Comparison of ENCODE assay signal across 23 cellular contexts in the genomic region with DNA sequence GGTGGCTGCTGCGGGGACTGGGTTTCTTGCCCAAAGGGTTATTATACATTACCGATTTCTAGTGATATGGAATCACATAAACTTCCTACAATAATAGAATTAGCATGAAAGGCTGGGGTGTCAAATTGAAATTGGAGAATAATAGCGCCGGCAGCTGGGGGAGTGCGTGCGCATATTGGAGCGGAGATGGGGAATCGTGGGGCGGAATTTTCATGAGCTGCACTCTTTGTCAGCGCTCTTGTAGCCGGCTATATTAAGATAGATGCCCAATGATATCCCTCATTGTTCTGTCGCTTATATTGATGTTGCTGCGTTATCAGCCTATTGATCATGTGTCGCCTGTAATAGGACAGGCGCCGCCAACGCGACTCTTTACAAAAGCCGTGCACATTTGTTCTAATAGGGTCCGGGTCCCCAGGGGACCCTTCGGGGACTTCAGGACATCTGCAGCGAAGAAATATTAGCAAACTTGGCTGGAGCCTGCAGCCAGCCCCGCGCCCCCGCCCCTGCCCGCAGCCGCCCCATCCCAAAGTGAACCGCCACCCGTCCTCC. TPM values are rescaled to one million over a fixed set of nuclear protein-coding genes. Genes with fewer than 3 reads are reported as not detected.
A peak's percentile ranks its signal among the peaks of the same experiment; 100 is the strongest.
DNase-seq lines count a peak whose midpoint lies in the region; ATAC-seq, FAIRE-seq and TF ChIP-seq lines count a peak whose summit lies in the region.
"Had no signal": no experiment of that assay in that cellular context is flagged by ENCODE, and none has a peak within 500 bp of the region (broad histone marks: within the 10 kb centered on the region; RNA-seq: fewer than 3 reads in every experiment).

No MANE protein-coding gene starts in this region.

- H3K36me3 ChIP-seq in astrocyte (ENCODE audit: insufficient read depth, low read length) = no peaks in the 10 kb centered on the region

- no peaks in the 10 kb centered on the region for H3K9me3 Mint-ChIP-seq in activated T-cell treated with anti-CD3 and anti-CD28 coated beads, Interleukin-2, amount 50 U/mL, for 4 hours
- H3K9me3 Mint-ChIP-seq in IgD-negative memory B cell (peaks cover 0 to 6% (median 0%) of the 10 kb centered on the region in 3 donors), astrocyte (ENCODE audit: unreplicated experiment) (peaks cover 26% of the 10 kb centered on the region), nephron progenitor cell (no peaks in the 10 kb centered on the region)
- H3K9me3 Mint-ChIP-seq: effector memory CD8-positive, alpha-beta T cell had no signal

- peaks cover 58% of the 10 kb centered on the region for H3K27me3 Mint-ChIP-seq in activated T-cell treated with anti-CD3 and anti-CD28 coated beads, Interleukin-2, amount 50 U/mL, for 4 hours (ENCODE audit: low read depth)
- H3K27me3 Mint-ChIP-seq in IgD-negative memory B cell = peaks cover 34% of the 10 kb centered on the region
- peaks cover 44% of the 10 kb centered on the region for H3K27me3 Mint-ChIP-seq in astrocyte (ENCODE audit: low read depth, unreplicated experiment)
- peaks cover 89% of the 10 kb centered on the region for H3K27me3 Mint-ChIP-seq in nephron progenitor cell (ENCODE audit: low read depth, poor library complexity)

- ATAC-seq in activated T-cell treated with anti-CD3 and anti-CD28 coated beads, Interleukin-2, amount 50 U/mL, for 4 hours = no peak
- no peak for ATAC-seq in HG02759 (IDR thresholded peaks at IDR 0.05; ENCODE audit: unreplicated experiment)
- ATAC-seq: effector memory CD8-positive, alpha-beta T cell; mucosa of descending colon had no signal

- no peak overlapping the region for H3K9ac ChIP-seq in astrocyte (ENCODE audit: low read length)

- H3K4me1 Mint-ChIP-seq in activated T-cell treated with anti-CD3 and anti-CD28 coated beads, Interleukin-2, amount 50 U/mL, for 4 hours (ENCODE audit: low read depth) = peaks cover 17% of the 10 kb centered on the region
- peaks cover 0 to 5% (median 0%) of the 10 kb centered on the region in 3 donors for H3K4me1 Mint-ChIP-seq in IgD-negative memory B cell
- no peaks in the 10 kb centered on the region for H3K4me1 Mint-ChIP-seq in astrocyte (ENCODE audit: low read depth, unreplicated experiment)
- peaks cover 35% of the 10 kb centered on the region for H3K4me1 Mint-ChIP-seq in nephron progenitor cell

- FAIRE-seq in astrocyte (lab: Jason Lieb, UNC) = no peak
- no peak for FAIRE-seq in D721Med (lab: Jason Lieb, UNC)
- FAIRE-seq: G401.6, GM12891 had no signal

- H2AFZ ChIP-seq in astrocyte (ENCODE audit: low read depth, low read length) = no peak overlapping the region

- peaks cover 18% of the 10 kb centered on the region for H4K20me1 ChIP-seq in astrocyte (ENCODE audit: insufficient read depth, low read length)

- H3K4me3 ChIP-seq in astrocyte (ENCODE audit: insufficient read depth, low read depth, low read length) = no peak overlapping the region
- H3K4me3 ChIP-seq: mucosa of descending colon, skin epidermis had no signal

- H3K27me3 ChIP-seq in astrocyte (ENCODE audit: insufficient read depth, low read length) = peaks cover 68% of the 10 kb centered on the region

- no peak for DNase-seq in activated T-cell treated with anti-CD3 and anti-CD28 coated beads, Interleukin-2, amount 50 U/mL, for 4 hours
- no peak for DNase-seq in activated T-cell treated with anti-CD3 and anti-CD28 coated beads for 4 hours
- no peak for DNase-seq in astrocyte (ENCODE audit: low read depth)
- DNase-seq in nephron progenitor cell = no peak
- no peak for DNase-seq in iPS-NIHi11 (ENCODE audit: low spot score)
- DNase-seq in D721Med (ENCODE audit: insufficient read length, low spot score) = no peak
- DNase-seq: amniotic stem cell; Caco-2; cerebellar nuclear complex; effector memory CD8-positive, alpha-beta T cell; hypothalamus; mucosa of descending colon; NCI-H1436 treated with DMSO at 0.1 percent for 48 hours; NCI-H226; stimulated activated CD4-positive, alpha-beta T cell treated with anti-CD3 and anti-CD28 coated beads, Interleukin-4, amount 100 ng/mL, for 24 hours had no signal

- H3K4me1 ChIP-seq in astrocyte (ENCODE audit: insufficient read depth, low read length) = no peaks in the 10 kb centered on the region

- TF ChIP-seq CTCF in astrocyte (IDR thresholded peaks at IDR 0.05; ENCODE audit: insufficient read depth, low read depth, low read length) (no peak), nephron progenitor cell (IDR thresholded peaks at IDR 0.05) (no peak), D721Med (IDR thresholded peaks at IDR 0.05; ENCODE audit: insufficient read depth, missing control alignments) (no peak)

- H3K27ac ChIP-seq in astrocyte (ENCODE audit: low read depth, low read length) = no peak overlapping the region
- H3K27ac ChIP-seq: RWPE1, skin epidermis had no signal

- no peaks in the 10 kb centered on the region for H3K79me2 ChIP-seq in astrocyte (ENCODE audit: insufficient read depth, low read length)

- H3K27ac Mint-ChIP-seq in IgD-negative memory B cell = peak overlapping the region; percentile 20 to 91 (median 90)
- peak overlapping the region; percentile 78 for H3K27ac Mint-ChIP-seq in astrocyte (ENCODE audit: unreplicated experiment)
- no peak overlapping the region for H3K27ac Mint-ChIP-seq in nephron progenitor cell

- peaks cover 11% of the 10 kb centered on the region for H3K9me3 ChIP-seq in astrocyte (ENCODE audit: insufficient read depth, low read depth, low read length)
- H3K9me3 ChIP-seq: Caco-2, mucosa of descending colon had no signal

- H3K4me3 Mint-ChIP-seq in activated T-cell treated with anti-CD3 and anti-CD28 coated beads, Interleukin-2, amount 50 U/mL, for 4 hours = peak overlapping the region; percentile 48
- peak overlapping the region in 3 of 4 donors; percentile 23 to 78 (median 71) for H3K4me3 Mint-ChIP-seq in IgD-negative memory B cell
- no peak overlapping the region for H3K4me3 Mint-ChIP-seq in astrocyte (ENCODE audit: unreplicated experiment)
- peak overlapping the region; percentile 77 for H3K4me3 Mint-ChIP-seq in nephron progenitor cell

- H3K36me3 Mint-ChIP-seq in activated T-cell treated with anti-CD3 and anti-CD28 coated beads, Interleukin-2, amount 50 U/mL, for 4 hours (ENCODE audit: insufficient read depth) = no peaks in the 10 kb centered on the region
- H3K36me3 Mint-ChIP-seq in IgD-negative memory B cell (peaks cover 2% of the 10 kb centered on the region), astrocyte (ENCODE audit: low read depth, unreplicated experiment) (peaks cover 5% of the 10 kb centered on the region), nephron progenitor cell (ENCODE audit: low read depth) (no peaks in the 10 kb centered on the region)

- no peak overlapping the region for H3K4me2 ChIP-seq in astrocyte (ENCODE audit: low read length)

RNA-seq across cellular contexts. Expression of gene UNCX, which starts 5.1 kb away (rescaled TPM):
- not detected for total RNA-seq in activated T-cell treated with anti-CD3 and anti-CD28 coated beads, Interleukin-2, amount 50 U/mL, for 4 hours
- not detected for polyA plus RNA-seq in IgD-negative memory B cell
- total RNA-seq in astrocyte = not detected in 2 replicates
- total RNA-seq: Caco-2, HT1080, mucosa of descending colon, temporal lobe had no signal
